In genomic region chr15:40873625-40874561, GRCh38 we compare ENCODE assay signal across 1 cellular context.
TF ChIP-seq lines count a peak whose summit lies in the region.

RHOV (minus strand) TSS chr15:40874234; CDS start chr15:40874139, 95 bp downstream.

TF ChIP-seq in K562, 482 proteins besides CTCF, POLR2A, EP300 and RAD21 (continued from another document and continues in another):
- TF ChIP-seq CREB1 (IDR thresholded peaks at IDR 0.05) (no peak), CREB1 (CRISPR knock-in tag; IDR thresholded peaks at IDR 0.05) (peak; percentile 45; the same call in 1 of the 2 replicates), MITF (IDR thresholded peaks at IDR 0.05) (no peak), CREBBP (IDR thresholded peaks at IDR 0.05; ENCODE audit: low read depth, low read length) (no peak), E2F3 (CRISPR knock-in tag; IDR thresholded peaks at IDR 0.05) (no peak), CTBP1 (IDR thresholded peaks at IDR 0.05; ENCODE audit: borderline replicate concordance) (peak; percentile 77), SRSF1 (IDR thresholded peaks at IDR 0.05; ENCODE audit: low read depth, low read length) (no peak), PCBP2 (IDR thresholded peaks at IDR 0.05; ENCODE audit: low read depth, low read length, poor library complexity, severe bottlenecking) (no peak), ARID2 (IDR thresholded peaks at IDR 0.05) (no peak), BRF1 (IDR thresholded peaks at IDR 0.05; ENCODE audit: borderline replicate concordance, extremely low read depth, insufficient read length) (no peak), ATF6 (CRISPR knock-in tag; IDR thresholded peaks at IDR 0.05) (no peak), ZBTB2 (IDR thresholded peaks at IDR 0.05) (no peak), SMARCA4 (IDR thresholded peaks at IDR 0.05) (peak; percentile 15; the same call in 1 of the 2 replicates), PHB (CRISPR knock-in tag; IDR thresholded peaks at IDR 0.05) (no peak), ARHGAP35 (IDR thresholded peaks at IDR 0.05; ENCODE audit: partially characterized antibody) (no peak), ZNF253 (CRISPR knock-in tag; conservative IDR thresholded peaks at IDR 0.05) (no peak), ZBTB49 (CRISPR knock-in tag; IDR thresholded peaks at IDR 0.05; ENCODE audit: borderline replicate concordance) (no peak), NR1H2 (CRISPR knock-in tag; IDR thresholded peaks at IDR 0.05) (no peak), MTA2 (IDR thresholded peaks at IDR 0.05; ENCODE audit: low read depth) (no peak), KDM1A (IDR thresholded peaks at IDR 0.05) (no peak), THAP7 (CRISPR knock-in tag; IDR thresholded peaks at IDR 0.05) (no peak), PATZ1 (CRISPR knock-in tag; IDR thresholded peaks at IDR 0.05; ENCODE audit: borderline replicate concordance) (no peak), TEAD2 (tag; IDR thresholded peaks at IDR 0.05) (no peak), FOXJ2 (tag; IDR thresholded peaks at IDR 0.05) (no peak), PHF8 (IDR thresholded peaks at IDR 0.05; ENCODE audit: borderline replicate concordance, low read length) (peak; percentile 52; the same call in 1 of the 2 replicates), ZNF3 (CRISPR knock-in tag; IDR thresholded peaks at IDR 0.05) (no peak), ETS1 (conservative IDR thresholded peaks at IDR 0.05; ENCODE audit: control insufficient read depth, low read depth, low read length) (no peak), TAF7 (tag; IDR thresholded peaks at IDR 0.05) (no peak), ZBTB1 (CRISPR knock-in tag; IDR thresholded peaks at IDR 0.05; ENCODE audit: borderline replicate concordance, low read depth) (peak; percentile 77; the same call in 1 of the 2 replicates), TFAM (CRISPR knock-in tag; conservative IDR thresholded peaks at IDR 0.05) (no peak), PRPF4 (IDR thresholded peaks at IDR 0.05; ENCODE audit: insufficient read depth, low read depth, low read length, poor library complexity, severe bottlenecking) (no peak), THRAP3 (IDR thresholded peaks at IDR 0.05; ENCODE audit: borderline replicate concordance) (no peak), ESRRA (IDR thresholded peaks at IDR 0.05; ENCODE audit: borderline replicate concordance, low read depth) (peak; percentile 37; the same call in 1 of the 2 replicates), ZNF143 (CRISPR knock-in tag; IDR thresholded peaks at IDR 0.05) (no peak), ETV5 (CRISPR knock-in tag; IDR thresholded peaks at IDR 0.05; ENCODE audit: low read depth) (no peak), FOXK2 (conservative IDR thresholded peaks at IDR 0.05 in 1 of 2, IDR thresholded peaks at IDR 0.05 in 1 of 2; ENCODE audit: low read depth in 2 of 2) (no peak), ZZZ3 (IDR thresholded peaks at IDR 0.05) (no peak), ZNF197 (CRISPR knock-in tag; IDR thresholded peaks at IDR 0.05; ENCODE audit: low read depth) (no peak), RBBP5 (IDR thresholded peaks at IDR 0.05; ENCODE audit: borderline replicate concordance, insufficient read depth, low read length, poor library complexity, severe bottlenecking) (no peak), ZNF785 (CRISPR knock-in tag; IDR thresholded peaks at IDR 0.05) (no peak), STAG1 (CRISPR knock-in tag; IDR thresholded peaks at IDR 0.05; ENCODE audit: borderline replicate concordance) (no peak), ZNF592 (IDR thresholded peaks at IDR 0.05) (0 out of 2 replicates have a peak, but pooled peaks have one; percentile 35), AFF1 (IDR thresholded peaks at IDR 0.05; ENCODE audit: low read depth in 1 of 2, partially characterized antibody in 2 of 2) (no peak), MTA3 (IDR thresholded peaks at IDR 0.05; ENCODE audit: borderline replicate concordance) (peak; percentile 71; the same call in 1 of the 2 replicates), ZFP30 (CRISPR knock-in tag; IDR thresholded peaks at IDR 0.05; ENCODE audit: borderline replicate concordance) (no peak), LARP7 (IDR thresholded peaks at IDR 0.05) (no peak), ZNF583 (CRISPR knock-in tag; IDR thresholded peaks at IDR 0.05) (no peak), NCOR1 (IDR thresholded peaks at IDR 0.05) (no peak)
